34 cellular contexts compared by ENCODE assay signal in the genomic region with DNA sequence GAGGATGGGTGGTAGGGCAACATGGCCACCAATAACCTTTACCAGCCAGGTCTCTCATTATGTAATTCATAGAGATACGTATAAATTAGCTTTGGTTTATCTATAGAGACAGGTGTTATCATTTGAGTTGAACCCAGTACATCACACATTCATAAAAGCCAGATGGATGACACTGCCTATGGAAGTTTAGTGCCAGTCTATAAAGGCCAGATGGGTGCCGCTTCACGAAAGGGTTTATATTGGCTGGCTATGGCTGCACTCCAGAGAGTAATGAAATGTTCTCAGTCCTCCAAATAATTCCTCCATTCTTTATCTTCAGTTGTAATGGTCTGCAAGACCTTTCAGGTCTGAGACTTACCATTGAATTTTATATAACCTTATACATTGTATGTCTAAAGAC.
"Had no signal": no experiment of that assay in that cellular context is flagged by ENCODE, and none has a peak within 500 bp of the region (broad histone marks: within the 10 kb centered on the region; RNA-seq: fewer than 3 reads in every experiment).

No MANE protein-coding gene starts in this region.

- H3K36me3 ChIP-seq: adrenal gland, ascending aorta, brain microvascular endothelial cell, breast epithelium, cardiac muscle cell had no signal

- H3K9me3 ChIP-seq: adrenal gland, ascending aorta, body of pancreas, breast epithelium had no signal

- DNase-seq: activated effector memory CD4-positive, alpha-beta T cell treated with anti-CD3 and anti-CD28 coated beads, Interleukin-2, amount 50 U/mL, for 16 hours; activated effector memory CD4-positive, alpha-beta T cell treated with Interleukin-2 at 50 U/mL for 16 hours; activated gamma-delta T cell; activated gamma-delta T cell treated with Interleukin-2 at 50 U/mL for 16 hours; activated naive CD4-positive, alpha-beta T cell treated with anti-CD3 and anti-CD28 coated beads for 36 hours; activated naive CD4-positive, alpha-beta T cell treated with anti-CD3 and anti-CD28 coated beads, Interleukin-2, amount 10 ng/mL, durations not matched to agents 7 days and 5 days; activated naive CD4-positive, alpha-beta T cell treated with anti-CD3 and anti-CD28 coated beads, Interleukin-2, amount 50 U/mL, for 16 hours; activated naive CD4-positive, alpha-beta T cell treated with Interleukin-2 at 50 U/mL for 16 hours; activated naive CD8-positive, alpha-beta T cell treated with anti-CD3 and anti-CD28 coated beads for 36 hours; activated naive CD8-positive, alpha-beta T cell treated with anti-CD3 and anti-CD28 coated beads, Interleukin-2, amount 10 ng/mL, durations not matched to agents 7 days and 5 days; activated naive CD8-positive, alpha-beta T cell treated with anti-CD3 and anti-CD28 coated beads, Interleukin-2, amount 50 U/mL, for 24 hours; activated T-cell treated with anti-CD3 and anti-CD28 coated beads for 4 hours; activated T-cell treated with anti-CD3 and anti-CD28 coated beads, Interleukin-2, amount 50 U/mL, for 1 hour; activated T-cell treated with anti-CD3 and anti-CD28 coated beads, Interleukin-2, amount 50 U/mL, for 24 hours; activated T-cell treated with anti-CD3 and anti-CD28 coated beads, Interleukin-2, amount 50 U/mL, for 4 hours; activated T-cell treated with anti-CD3 and anti-CD28 coated beads, Interleukin-2, amount 50 U/mL, for 48 hours; activated T-cell treated with anti-CD3 and anti-CD28 coated beads, Interleukin-2, amount 50 U/mL, for 72 hours; adrenal gland; amniotic stem cell; amygdala; anterior cingulate cortex; aorta; body of pancreas; brain microvascular endothelial cell; caudate nucleus; central memory CD4-positive, alpha-beta T cell; cerebellar nuclear complex had no signal

- ATAC-seq: activated naive CD4-positive, alpha-beta T cell treated with anti-CD3 and anti-CD28 coated beads, Interleukin-2, amount 50 U/mL, for 72 hours; activated naive CD8-positive, alpha-beta T cell treated with anti-CD3 and anti-CD28 coated beads, Interleukin-2, amount 50 U/mL, for 24 hours; activated T-cell treated with anti-CD3 and anti-CD28 coated beads, Interleukin-2, amount 50 U/mL, for 4 hours; activated T-cell treated with anti-CD3 and anti-CD28 coated beads, Interleukin-2, amount 50 U/mL, for 72 hours; activated T-helper 17 cell treated with anti-CD3 and anti-CD28 coated beads, Interleukin-2, amount 50 U/mL, for 72 hours; body of pancreas had no signal

- FAIRE-seq: astrocyte, bronchial epithelial cell had no signal

- H3K4me3 ChIP-seq: adrenal gland, ascending aorta, body of pancreas, breast epithelium, cardiac muscle cell had no signal

- H3K4me1 ChIP-seq: adrenal gland, ascending aorta, body of pancreas, breast epithelium had no signal

- H3K27ac ChIP-seq: adrenal gland, ascending aorta, body of pancreas, brain microvascular endothelial cell, breast epithelium, cardiac muscle cell had no signal

- H3K27me3 ChIP-seq: adrenal gland, ascending aorta, body of pancreas, brain microvascular endothelial cell, breast epithelium, cardiac muscle cell had no signal
